8 cellular contexts compared by ENCODE assay signal in the genomic region with DNA sequence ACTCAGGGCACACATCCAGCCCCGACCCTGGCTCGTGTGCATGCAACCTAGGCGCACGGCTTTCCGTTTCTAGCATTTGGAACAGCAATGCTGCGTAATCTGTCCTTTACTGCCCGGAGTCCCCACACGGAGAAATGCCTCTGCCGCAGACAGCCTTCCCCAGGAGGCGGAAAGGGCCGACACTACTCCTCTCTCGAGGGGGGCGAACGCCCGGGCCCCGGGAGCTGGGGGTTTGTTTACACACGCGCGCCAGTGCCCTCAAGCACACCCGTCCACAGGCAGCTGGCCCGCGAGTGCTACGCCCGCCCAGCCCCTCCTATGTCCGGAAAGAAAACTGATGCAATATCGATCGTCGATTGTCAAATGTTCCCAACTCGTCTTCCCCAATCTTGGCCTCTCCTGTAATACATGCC. TPM values are rescaled to one million over a fixed set of nuclear protein-coding genes. Genes with fewer than 3 reads are reported as not detected.
DNase-seq lines count a peak whose midpoint lies in the region; ATAC-seq and TF ChIP-seq lines count a peak whose summit lies in the region.

No MANE protein-coding gene starts in this region.

- ATAC-seq in HG02884 (IDR thresholded peaks at IDR 0.05; ENCODE audit: unreplicated experiment) = peak; percentile 8
- peak; percentile 41 for ATAC-seq in esophagus mucosa
- ATAC-seq in thoracic aorta (ENCODE audit: insufficient number of reproducible peaks, low FRiP score, low read depth) = peak; percentile 18

- DNase-seq in activated CD4-positive, alpha-beta T cell treated with anti-CD3 and anti-CD28 coated beads for 1 hour = peak; percentile 44
- DNase-seq in activated CD4-positive, alpha-beta T cell treated with anti-CD3 and anti-CD28 coated beads, Interleukin-2, amount 50 U/mL, for 48 hours = no peak
- peak; percentile 69 for DNase-seq in NCI-H2171 treated with DMSO at 0.1 percent for 48 hours (lab: John Stamatoyannopoulos, UW)
- DNase-seq in activated CD8-positive, alpha-beta memory T cell treated with anti-CD3 and anti-CD28 coated beads for 48 hours (ENCODE audit: low read depth in 2 of 3, low spot score in 2 of 3) = peak in 2 of 3 experiments; percentile 43 to 49
- peak; percentile 73 for DNase-seq in myocyte (ENCODE audit: low read depth)
- peak; percentile 25 for DNase-seq in thoracic aorta (ENCODE audit: low spot score)

- H3K36me3 ChIP-seq in thoracic aorta = peaks cover 35% of the 10 kb centered on the region

- no peaks in the 10 kb centered on the region for H3K27me3 ChIP-seq in thoracic aorta (replicated peaks; ENCODE audit: insufficient read depth)

- peaks cover 36 to 46% of the 10 kb centered on the region in 2 donors for H3K4me1 ChIP-seq in thoracic aorta (ENCODE audit: control insufficient read depth in 1 of 2, low read depth in 2 of 2)

- TF ChIP-seq CTCF in thoracic aorta (IDR thresholded peaks at IDR 0.05) = no peak

- H3K4me3 ChIP-seq in thoracic aorta = peak overlapping the region; percentile 95

- peak overlapping the region; percentile 96 to 99 for H3K27ac ChIP-seq in thoracic aorta

- no peaks in the 10 kb centered on the region for H3K9me3 ChIP-seq in thoracic aorta

RNA-seq across cellular contexts. Expression of gene SLC38A2, which starts 0.8 kb away (rescaled TPM):
- total RNA-seq in esophagus mucosa = 245 TPM
- total RNA-seq in myocyte = 399 and 480 TPM in 2 replicates
- 95.5 TPM for polyA plus RNA-seq in myocyte (2012)
- total RNA-seq in thoracic aorta = 100 to 1,000 TPM; 334 to 384 TPM

Comparison
In these comparisons a context has a peak if more than half of its experiments do, and no peak if none do; other contexts are left out.
1. DNase-seq: peak in activated CD4-positive, alpha-beta T cell treated with anti-CD3 and anti-CD28 coated beads for 1 hour (single experiment), NCI-H2171 treated with DMSO at 0.1 percent for 48 hours (single experiment), activated CD8-positive, alpha-beta memory T cell treated with anti-CD3 and anti-CD28 coated beads for 48 hours (2 of 3), myocyte (single experiment) and thoracic aorta (single experiment); none in activated CD4-positive, alpha-beta T cell treated with anti-CD3 and anti-CD28 coated beads, Interleukin-2, amount 50 U/mL, for 48 hours (0 of 2).
2. Peak in every context shown above with its lines, with median percentiles within 50 percentile points of each other: ATAC-seq.